11 cellular contexts compared by ENCODE assay signal in genomic region chr6:133682506-133683290, GRCh38.
"Had no signal": no experiment of that assay in that cellular context is flagged by ENCODE, and none has a peak within 500 bp of the region (broad histone marks: within the 10 kb centered on the region; RNA-seq: fewer than 3 reads in every experiment).

No MANE protein-coding gene starts in this region.

- H3K27me3 Mint-ChIP-seq: memory B cell had no signal

- H3K4me3 ChIP-seq: cardiac muscle cell, left ventricle myocardium inferior, sigmoid colon, testis had no signal

- H3K9me3 Mint-ChIP-seq: activated naive CD4-positive, alpha-beta T cell treated with anti-CD3 and anti-CD28 coated beads, Interleukin-2, amount 50 U/mL, for 72 hours had no signal

- H3K27ac Mint-ChIP-seq: activated naive CD4-positive, alpha-beta T cell treated with anti-CD3 and anti-CD28 coated beads, Interleukin-2, amount 50 U/mL, for 72 hours; memory B cell had no signal

- ATAC-seq: activated CD4-positive, CD25-positive, alpha-beta regulatory T cell treated with anti-CD3 and anti-CD28 coated beads, Interleukin-2, amount 50 U/mL, for 24 hours; activated naive CD4-positive, alpha-beta T cell treated with anti-CD3 and anti-CD28 coated beads, Interleukin-2, amount 50 U/mL, for 72 hours; stimulated activated naive CD8-positive, alpha-beta T cell treated with anti-CD3 and anti-CD28 coated beads, Interleukin-15, Interleukin-2, amounts not matched to agents 100 U/mL and 50 U/mL, for 24 hours had no signal

- H3K4me3 Mint-ChIP-seq: memory B cell had no signal

- H3K36me3 Mint-ChIP-seq: activated naive CD4-positive, alpha-beta T cell treated with anti-CD3 and anti-CD28 coated beads, Interleukin-2, amount 50 U/mL, for 72 hours; memory B cell had no signal

- DNase-seq: activated T-cell treated with anti-CD3 and anti-CD28 coated beads, Interleukin-2, amount 50 U/mL, for 1 hour; amygdala; left ventricle myocardium inferior; sigmoid colon; stimulated activated CD4-positive, alpha-beta T cell treated with anti-CD3 and anti-CD28 coated beads, Interleukin-2, amount 100 ng/mL, for 24 hours; stimulated activated naive CD8-positive, alpha-beta T cell treated with anti-CD3 and anti-CD28 coated beads, Interleukin-15, Interleukin-2, amounts not matched to agents 100 U/mL and 50 U/mL, for 24 hours; testis had no signal

- H3K4me1 Mint-ChIP-seq: memory B cell had no signal
